24 cellular contexts compared by ENCODE assay signal in the genomic region with DNA sequence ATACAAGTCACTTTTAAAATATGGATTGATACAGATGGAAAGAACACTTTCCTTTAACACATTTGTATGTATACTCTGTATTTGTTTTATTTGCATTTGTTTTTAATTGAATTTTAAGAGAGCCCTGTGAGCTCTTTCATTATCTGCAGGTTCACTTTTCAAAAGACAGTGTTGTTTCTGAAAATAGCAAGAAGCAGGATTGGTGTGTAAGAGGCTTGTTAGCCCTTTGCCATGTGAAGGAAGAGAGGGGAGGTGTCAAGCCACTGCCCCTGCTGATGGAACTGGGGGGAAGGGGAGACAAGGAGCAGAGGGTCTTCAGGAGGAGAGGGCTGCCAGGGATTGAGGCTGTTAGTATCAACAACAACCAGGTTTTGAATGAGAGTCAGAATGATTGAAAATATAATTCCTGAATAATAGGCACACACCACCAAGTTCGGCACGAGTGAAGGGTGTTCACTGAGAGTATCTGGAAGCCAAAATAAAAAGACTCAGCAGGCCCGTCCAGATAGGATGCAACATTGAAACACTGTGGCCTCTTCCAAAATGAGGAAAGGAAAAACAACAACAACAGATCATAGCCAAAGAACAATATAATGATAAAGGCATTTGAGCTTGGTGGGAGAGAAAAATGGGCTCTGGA. TPM values are rescaled to one million over a fixed set of nuclear protein-coding genes. Genes with fewer than 3 reads are reported as not detected.
DNase-seq lines count a peak whose midpoint lies in the region; TF ChIP-seq lines count a peak whose summit lies in the region.
"Had no signal": no experiment of that assay in that cellular context is flagged by ENCODE, and none has a peak within 500 bp of the region (broad histone marks: within the 10 kb centered on the region; RNA-seq: fewer than 3 reads in every experiment).

No MANE protein-coding gene starts in this region.

- TF ChIP-seq POLR2A in testis (IDR thresholded peaks at IDR 0.05), result no peak

- H3F3A ChIP-seq in neural cell (ENCODE audit: insufficient read depth, low read length, poor library complexity, severe bottlenecking), result no peaks in the 10 kb centered on the region

- H3K4me2 ChIP-seq in BLaER1 (peak overlapping the region; percentile 44; the same call in 1 of the 2 replicates), neural cell (ENCODE audit: low read length) (no peak overlapping the region)

- intact Hi-C loops in colonic mucosa (cut with DNase I) (no loop called here), testis (cut with DNase I; ENCODE audit: low total_unique reads) (no loop called here)

- no peaks in the 10 kb centered on the region for H3K9me2 ChIP-seq in neural cell (ENCODE audit: insufficient read depth, low read length)

- H3K79me2 ChIP-seq in neural cell (replicated peaks; ENCODE audit: insufficient read depth, low read length), result no peaks in the 10 kb centered on the region

- no peak for TF ChIP-seq RAD21 in neural cell (conservative IDR thresholded peaks at IDR 0.05)

- WGBS in testis, 2 donors, result 60 to 64% methylated on average over 3 of the region's 3 CpGs

- H3K9ac ChIP-seq in BLaER1 (no peak overlapping the region), colonic mucosa (ENCODE audit: low read depth in 2 of 2, low read length in 2 of 2) (peak overlapping the region in 1 of 2 donors; percentile 19), neural cell (ENCODE audit: low read length) (peak overlapping the region; percentile 21)

- H3K9me3 ChIP-seq in BLaER1 (no peaks in the 10 kb centered on the region), colonic mucosa (no peaks in the 10 kb centered on the region), neural cell (ENCODE audit: low read length) (no peaks in the 10 kb centered on the region), testis (no peaks in the 10 kb centered on the region)
- H3K9me3 ChIP-seq: lower lobe of right lung, thoracic aorta had no signal

- TF ChIP-seq CTCF in colonic mucosa (IDR thresholded peaks at IDR 0.05) (no peak), neural cell (IDR thresholded peaks at IDR 0.05; ENCODE audit: poor library complexity, severe bottlenecking) (no peak), testis (IDR thresholded peaks at IDR 0.05) (no peak), coronary artery (IDR thresholded peaks at IDR 0.05) (no peak)

- H3K4me3 ChIP-seq in BLaER1, result no peak overlapping the region
- no peak overlapping the region for H3K4me3 ChIP-seq in colonic mucosa
- H3K4me3 ChIP-seq in neural cell (ENCODE audit: low read length), result no peak overlapping the region
- no peak overlapping the region for H3K4me3 ChIP-seq in testis
- H3K4me3 ChIP-seq in coronary artery, result no peak overlapping the region
- H3K4me3 ChIP-seq: lower lobe of right lung, thoracic aorta had no signal

- H3K27ac ChIP-seq in BLaER1 (no peak overlapping the region), colonic mucosa (peak overlapping the region; percentile 57), neural cell (ENCODE audit: low read length) (peak overlapping the region; percentile 53), testis (no peak overlapping the region), coronary artery (no peak overlapping the region)
- H3K27ac ChIP-seq: lower lobe of right lung, thoracic aorta had no signal

- TF ChIP-seq EP300 in neural cell (conservative IDR thresholded peaks at IDR 0.05; ENCODE audit: poor library complexity, severe bottlenecking), result no peak

- no peak overlapping the region for H2AFZ ChIP-seq in neural cell (ENCODE audit: low read depth, low read length)

- H3K4me1 ChIP-seq in BLaER1 (peaks cover 11% of the 10 kb centered on the region), colonic mucosa (no peaks in the 10 kb centered on the region), testis (no peaks in the 10 kb centered on the region)

- peak; percentile 46 for DNase-seq in NCI-H146 (lab: John Stamatoyannopoulos, UW)
- no peak for DNase-seq in colonic mucosa
- DNase-seq in testis, result no peak
- DNase-seq in NCI-H774 (lab: John Stamatoyannopoulos, UW), result no peak
- no peak for DNase-seq in HuH-7.5 (ENCODE audit: low spot score)
- no peak for DNase-seq in coronary artery (ENCODE audit: low spot score)
- DNase-seq: ACHN; activated CD4-positive, CD25-positive, alpha-beta regulatory T cell treated with anti-CD3 and anti-CD28 coated beads, Interleukin-2, amount 50 U/mL, for 72 hours; activated gamma-delta T cell; activated T-cell treated with anti-CD3 and anti-CD28 coated beads, Interleukin-2, amount 50 U/mL, for 1 hour; effector memory CD4-positive, alpha-beta T cell; EL; kidney; lower lobe of right lung; NCI-H1930; NCI-H226; stimulated activated CD4-positive, alpha-beta T cell treated with anti-CD3 and anti-CD28 coated beads, Interleukin-2, amount 100 ng/mL, for 48 hours had no signal

- H3K27me3 ChIP-seq in BLaER1, result no peaks in the 10 kb centered on the region
- no peaks in the 10 kb centered on the region for H3K27me3 ChIP-seq in colonic mucosa
- no peaks in the 10 kb centered on the region for H3K27me3 ChIP-seq in neural cell (ENCODE audit: insufficient read depth, low read depth, low read length)
- H3K27me3 ChIP-seq in testis, result no peaks in the 10 kb centered on the region

- no peaks in the 10 kb centered on the region for H4K20me1 ChIP-seq in BLaER1
- H4K20me1 ChIP-seq in neural cell (ENCODE audit: insufficient read depth), result no peaks in the 10 kb centered on the region

- H3K36me3 ChIP-seq in BLaER1 (no peaks in the 10 kb centered on the region), colonic mucosa (no peaks in the 10 kb centered on the region), neural cell (ENCODE audit: insufficient read depth, low read length) (no peaks in the 10 kb centered on the region), testis (ENCODE audit: low read depth, missing control alignments) (no peaks in the 10 kb centered on the region)
- H3K36me3 ChIP-seq: lower lobe of right lung, thoracic aorta had no signal

TF ChIP-seq in neural cell, 6 proteins besides CTCF, POLR2A, EP300 and RAD21:
- no peak for TF ChIP-seq SMC3 (conservative IDR thresholded peaks at IDR 0.05; ENCODE audit: poor library complexity)
- TF ChIP-seq POLR2AphosphoS5 (IDR thresholded peaks at IDR 0.05), result no peak
- TF ChIP-seq EZH2 (IDR thresholded peaks at IDR 0.05; ENCODE audit: borderline replicate concordance, insufficient read depth, low read length, poor library complexity, severe bottlenecking), result no peak
- TF ChIP-seq TAF1 (IDR thresholded peaks at IDR 0.05; ENCODE audit: low read depth), result no peak
- TF ChIP-seq, protein P1, sequence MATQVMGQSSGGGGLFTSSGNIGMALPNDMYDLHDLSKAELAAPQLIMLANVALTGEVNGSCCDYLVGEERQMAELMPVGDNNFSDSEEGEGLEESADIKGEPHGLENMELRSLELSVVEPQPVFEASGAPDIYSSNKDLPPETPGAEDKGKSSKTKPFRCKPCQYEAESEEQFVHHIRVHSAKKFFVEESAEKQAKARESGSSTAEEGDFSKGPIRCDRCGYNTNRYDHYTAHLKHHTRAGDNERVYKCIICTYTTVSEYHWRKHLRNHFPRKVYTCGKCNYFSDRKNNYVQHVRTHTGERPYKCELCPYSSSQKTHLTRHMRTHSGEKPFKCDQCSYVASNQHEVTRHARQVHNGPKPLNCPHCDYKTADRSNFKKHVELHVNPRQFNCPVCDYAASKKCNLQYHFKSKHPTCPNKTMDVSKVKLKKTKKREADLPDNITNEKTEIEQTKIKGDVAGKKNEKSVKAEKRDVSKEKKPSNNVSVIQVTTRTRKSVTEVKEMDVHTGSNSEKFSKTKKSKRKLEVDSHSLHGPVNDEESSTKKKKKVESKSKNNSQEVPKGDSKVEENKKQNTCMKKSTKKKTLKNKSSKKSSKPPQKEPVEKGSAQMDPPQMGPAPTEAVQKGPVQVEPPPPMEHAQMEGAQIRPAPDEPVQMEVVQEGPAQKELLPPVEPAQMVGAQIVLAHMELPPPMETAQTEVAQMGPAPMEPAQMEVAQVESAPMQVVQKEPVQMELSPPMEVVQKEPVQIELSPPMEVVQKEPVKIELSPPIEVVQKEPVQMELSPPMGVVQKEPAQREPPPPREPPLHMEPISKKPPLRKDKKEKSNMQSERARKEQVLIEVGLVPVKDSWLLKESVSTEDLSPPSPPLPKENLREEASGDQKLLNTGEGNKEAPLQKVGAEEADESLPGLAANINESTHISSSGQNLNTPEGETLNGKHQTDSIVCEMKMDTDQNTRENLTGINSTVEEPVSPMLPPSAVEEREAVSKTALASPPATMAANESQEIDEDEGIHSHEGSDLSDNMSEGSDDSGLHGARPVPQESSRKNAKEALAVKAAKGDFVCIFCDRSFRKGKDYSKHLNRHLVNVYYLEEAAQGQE (IDR thresholded peaks at IDR 0.05; ENCODE audit: borderline replicate concordance), result no peak
- TF ChIP-seq MXI1 (conservative IDR thresholded peaks at IDR 0.05; ENCODE audit: poor library complexity, severe bottlenecking), result no peak

RNA-seq across cellular contexts. Expression of a gene that starts 12.6 kb away (rescaled TPM):
- total RNA-seq in colonic mucosa (not detected), testis (not detected)
- polyA plus RNA-seq in neural cell (not detected in 2 replicates), testis (ENCODE audit: insufficient read depth, low read depth, low replicate concordance) (not detected)
- polyA minus RNA-seq in neural cell, result not detected in 2 replicates
- total RNA-seq: fibroblast of lung, glomerular endothelial cell, kidney, lower lobe of right lung, renal cortical epithelial cell, thoracic aorta had no signal
- polyA plus RNA-seq: BJ, fibroblast of lung had no signal

Comparison
In these comparisons a context has a peak if more than half of its experiments do, and no peak if none do; other contexts are left out.
1. H3K27ac ChIP-seq: peak in colonic mucosa (single experiment) and neural cell (single experiment); none in BLaER1 (single experiment), testis (0 of 2) and coronary artery (0 of 2).